13 cellular contexts compared by ENCODE assay signal in genomic region chr15:90780916-90781315, GRCh38.
DNase-seq lines count a peak whose midpoint lies in the region; ATAC-seq and TF ChIP-seq lines count a peak whose summit lies in the region.
"Had no signal": no experiment of that assay in that cellular context is flagged by ENCODE, and none has a peak within 500 bp of the region (broad histone marks: within the 10 kb centered on the region; RNA-seq: fewer than 3 reads in every experiment).

No MANE protein-coding gene starts in this region.

- peaks cover 58% of the 10 kb centered on the region for H3K36me3 Mint-ChIP-seq in T-helper 2 cell treated with Interferon-gamma antibody and Interleukin-4, amounts not matched to agents 5 μg/mL and 100 μg/mL, for 36 hours (ENCODE audit: low read depth)
- H3K36me3 Mint-ChIP-seq in memory B cell, result peaks cover 10% of the 10 kb centered on the region

- H4K20me1 ChIP-seq in DND-41 (ENCODE audit: insufficient read depth, low read length), result no peaks in the 10 kb centered on the region

- peaks cover 5% of the 10 kb centered on the region for H3K9me3 Mint-ChIP-seq in T-helper 2 cell treated with Interferon-gamma antibody and Interleukin-4, amounts not matched to agents 5 μg/mL and 100 μg/mL, for 36 hours
- H3K9me3 Mint-ChIP-seq in memory B cell, result peaks cover 2% of the 10 kb centered on the region

- no peak overlapping the region for H2AFZ ChIP-seq in DND-41 (ENCODE audit: low read depth, low read length)

- no peak for TF ChIP-seq CTCF in DND-41 (IDR thresholded peaks at IDR 0.05; ENCODE audit: borderline replicate concordance, extremely low read depth, low read length, poor library complexity, severe bottlenecking)
- TF ChIP-seq CTCF in HL-60 (IDR thresholded peaks at IDR 0.05; ENCODE audit: insufficient read depth, low read length), result no peak

- H3K36me3 ChIP-seq in DND-41 (ENCODE audit: insufficient read depth, low read length), result peaks cover 54% of the 10 kb centered on the region
- H3K36me3 ChIP-seq: brain microvascular endothelial cell, thyroid gland had no signal

- H3K79me2 ChIP-seq in DND-41 (ENCODE audit: insufficient read depth, low read length), result no peaks in the 10 kb centered on the region

- no peaks in the 10 kb centered on the region for H3K27me3 Mint-ChIP-seq in T-helper 2 cell treated with Interferon-gamma antibody and Interleukin-4, amounts not matched to agents 5 μg/mL and 100 μg/mL, for 36 hours (ENCODE audit: low read depth)
- no peaks in the 10 kb centered on the region for H3K27me3 Mint-ChIP-seq in memory B cell

- no peaks in the 10 kb centered on the region for H3K27me3 ChIP-seq in DND-41 (ENCODE audit: insufficient read depth, low read length, poor library complexity)
- no peaks in the 10 kb centered on the region for H3K27me3 ChIP-seq in HL-60 (ENCODE audit: insufficient read depth, poor library complexity, severe bottlenecking)
- H3K27me3 ChIP-seq: brain microvascular endothelial cell, thyroid gland had no signal

- no peak overlapping the region for H3K4me3 ChIP-seq in DND-41 (ENCODE audit: low read depth in 1 of 2, low read length in 2 of 2)
- no peak overlapping the region for H3K4me3 ChIP-seq in HL-60 (replicated peaks; ENCODE audit: insufficient read depth, low read length)
- H3K4me3 ChIP-seq: thyroid gland had no signal

- DNase-seq in DND-41, result peak; percentile 23
- peak in 1 of 2 experiments; percentile 77 for DNase-seq in HL-60 (ENCODE audit: low read depth in 1 of 2, low spot score in 1 of 2)
- peak; percentile 9 for DNase-seq in T-helper 2 cell treated with Interferon-gamma antibody and Interleukin-4, amounts not matched to agents 5 μg/mL and 100 μg/mL, for 36 hours (ENCODE audit: low spot score)
- no peak for DNase-seq in memory B cell (ENCODE audit: low spot score in 2 of 2)
- DNase-seq in stimulated activated CD4-positive, alpha-beta T cell treated with anti-CD3 and anti-CD28 coated beads, Interleukin-2, amount 100 ng/mL, for 48 hours, result no peak
- DNase-seq in T-helper 9 cell, result no peak
- DNase-seq in DMS153 (lab: John Stamatoyannopoulos, UW), result no peak
- DNase-seq: activated CD8-positive, alpha-beta memory T cell treated with anti-CD3 and anti-CD28 coated beads, Interleukin-2, amount 50 U/mL, for 4 hours; brain microvascular endothelial cell; kidney glomerular epithelial cell; NCI-H1694 treated with DMSO at 0.1 percent for 48 hours; thyroid gland had no signal

- peak overlapping the region; percentile 36; the same call in 1 of the 2 replicates for H3K27ac ChIP-seq in DND-41 (ENCODE audit: low read length)
- H3K27ac ChIP-seq in HL-60 (replicated peaks), result peak overlapping the region; percentile 52
- H3K27ac ChIP-seq: brain microvascular endothelial cell, thyroid gland had no signal

- peaks cover 9% of the 10 kb centered on the region for H3K4me1 ChIP-seq in DND-41 (ENCODE audit: insufficient read depth, low read length)

- H3K4me3 Mint-ChIP-seq in T-helper 2 cell treated with Interferon-gamma antibody and Interleukin-4, amounts not matched to agents 5 μg/mL and 100 μg/mL, for 36 hours, result peak overlapping the region; percentile 64
- H3K4me3 Mint-ChIP-seq in memory B cell, result peak overlapping the region; percentile 50

- peak overlapping the region; percentile 80 for H3K27ac Mint-ChIP-seq in T-helper 2 cell treated with Interferon-gamma antibody and Interleukin-4, amounts not matched to agents 5 μg/mL and 100 μg/mL, for 36 hours
- H3K27ac Mint-ChIP-seq in memory B cell, result peak overlapping the region; percentile 5

- peak; percentile 70 for ATAC-seq in DND-41 (ENCODE audit: insufficient read depth, low read depth)
- peak; percentile 47 for ATAC-seq in memory B cell (ENCODE audit: low read depth)
- ATAC-seq: sciatic nerve had no signal

- no peak overlapping the region for H3K4me2 ChIP-seq in DND-41 (ENCODE audit: insufficient read depth, low read length)

- H3K9ac ChIP-seq in DND-41 (ENCODE audit: low read depth, low read length), result no peak overlapping the region

- H3K9me3 ChIP-seq in DND-41 (ENCODE audit: insufficient read depth, low read length, severe bottlenecking), result no peaks in the 10 kb centered on the region
- H3K9me3 ChIP-seq: thyroid gland had no signal

- H3K4me1 Mint-ChIP-seq in T-helper 2 cell treated with Interferon-gamma antibody and Interleukin-4, amounts not matched to agents 5 μg/mL and 100 μg/mL, for 36 hours (ENCODE audit: low read depth), result peaks cover 36% of the 10 kb centered on the region
- peaks cover 11% of the 10 kb centered on the region for H3K4me1 Mint-ChIP-seq in memory B cell

Comparison
In these comparisons a context has a peak if more than half of its experiments do, and no peak if none do; other contexts are left out.
1. DNase-seq: peak in DND-41 (single experiment) and T-helper 2 cell treated with Interferon-gamma antibody and Interleukin-4, amounts not matched to agents 5 μg/mL and 100 μg/mL, for 36 hours (single experiment); none in memory B cell (0 of 2), stimulated activated CD4-positive, alpha-beta T cell treated with anti-CD3 and anti-CD28 coated beads, Interleukin-2, amount 100 ng/mL, for 48 hours (0 of 2), T-helper 9 cell (single experiment) and DMS153 (single experiment).